9 cellular contexts compared by ENCODE assay signal in the genomic region with DNA sequence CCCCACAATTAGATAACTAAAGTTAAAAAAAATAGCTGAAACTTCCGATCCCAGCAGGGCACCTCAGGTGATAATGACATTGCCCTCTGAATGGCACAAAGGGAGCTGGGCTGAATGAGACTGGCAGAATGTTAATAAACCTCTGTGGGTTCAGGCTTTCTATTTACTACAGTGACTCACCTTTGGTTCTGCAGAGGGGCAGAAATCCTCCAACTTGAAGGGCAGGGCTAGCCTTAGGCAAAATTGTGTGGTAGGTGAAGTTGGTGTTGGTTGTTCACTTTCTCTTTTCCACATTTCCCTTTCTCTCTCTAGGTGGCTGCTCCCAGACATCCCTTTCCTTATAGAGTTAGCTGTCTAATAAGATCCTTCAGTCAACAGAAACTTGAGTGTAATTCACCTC.
"Had no signal": no experiment of that assay in that cellular context is flagged by ENCODE, and none has a peak within 500 bp of the region (broad histone marks: within the 10 kb centered on the region; RNA-seq: fewer than 3 reads in every experiment).

No MANE protein-coding gene starts in this region.

- H3K27ac ChIP-seq: body of pancreas, right lobe of liver had no signal

- H3K4me1 ChIP-seq: body of pancreas had no signal

- H3K4me3 ChIP-seq: body of pancreas, right lobe of liver had no signal

- H3K9me3 ChIP-seq: body of pancreas, right lobe of liver had no signal

- H3K27me3 ChIP-seq: body of pancreas, right lobe of liver had no signal

- DNase-seq: activated CD4-positive, alpha-beta T cell treated with anti-CD3 and anti-CD28 coated beads, Interleukin-2, amount 50 U/mL, for 1 hour; activated effector memory CD4-positive, alpha-beta T cell treated with Interleukin-2 at 50 U/mL for 16 hours; amniotic stem cell; body of pancreas; glutamatergic neuron; occipital lobe; right lobe of liver; stimulated activated naive CD4-positive, alpha-beta T cell treated with Interleukin-2 at 50 U/mL for 16 hours; T-helper 2 cell had no signal

- H3K36me3 ChIP-seq: right lobe of liver had no signal
